In the genomic region with DNA sequence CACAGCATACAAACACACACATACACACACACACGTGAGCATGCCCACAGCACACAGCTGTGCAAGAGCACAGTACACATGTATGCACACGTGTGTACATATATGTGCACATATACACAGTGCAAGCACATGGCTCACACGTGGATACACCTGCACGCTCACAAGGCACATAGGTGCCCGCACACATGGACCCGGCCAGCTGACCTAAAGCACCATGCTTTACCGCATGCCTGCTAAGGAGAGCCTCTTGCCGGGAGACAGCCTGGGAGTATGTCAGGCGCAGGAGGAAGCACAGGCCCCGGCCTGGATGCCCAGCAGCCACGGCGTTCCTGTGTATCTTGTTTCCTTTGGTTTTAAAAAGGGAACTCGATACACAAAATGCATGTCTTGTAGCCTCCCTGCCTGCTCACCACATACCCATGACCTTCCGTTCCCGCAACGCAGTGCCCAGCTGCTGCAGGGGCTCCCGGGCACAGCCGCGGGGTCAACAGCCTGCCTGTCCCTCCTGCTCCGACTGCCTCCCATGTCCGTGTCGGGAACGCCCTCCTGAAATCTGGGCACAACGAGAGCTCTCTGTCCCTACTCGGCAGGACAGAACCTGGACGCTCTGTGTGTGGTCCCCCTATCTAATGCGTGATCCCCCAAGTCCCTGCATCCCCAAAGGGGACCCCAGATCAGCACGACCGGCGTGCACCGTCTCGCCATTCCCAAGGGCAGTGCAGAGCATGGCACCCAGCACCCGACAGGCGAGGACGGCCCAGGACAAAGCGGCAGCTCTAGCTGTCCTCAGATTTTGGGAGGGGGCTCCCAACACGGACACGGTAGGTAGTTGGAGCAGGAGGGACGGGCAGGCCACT, we compare ENCODE assay signal across 10 cellular contexts. TPM values are rescaled to one million over a fixed set of nuclear protein-coding genes. Genes with fewer than 3 reads are reported as not detected.
A peak's percentile ranks its signal among the peaks of the same experiment; 100 is the strongest.
DNase-seq lines count a peak whose midpoint lies in the region; ATAC-seq, FAIRE-seq and TF ChIP-seq lines count a peak whose summit lies in the region.
"Had no signal": no experiment of that assay in that cellular context is flagged by ENCODE, and none has a peak within 500 bp of the region (broad histone marks: within the 10 kb centered on the region; RNA-seq: fewer than 3 reads in every experiment).

No MANE protein-coding gene starts in this region.

- intact Hi-C loops in left ventricle myocardium inferior (cut with micrococcal nuclease): no loop called here
- intact Hi-C loops in left cardiac atrium (cut with DNase I): no loop called here
- intact Hi-C loops in GM12878 (cut with micrococcal nuclease; ENCODE audit: unreplicated experiment): no loop called here
- intact Hi-C loops in upper lobe of right lung (cut with DNase I): no loop called here

- in situ Hi-C loops in GM12878 (cut with MboI): no loop called here

- no peak for TF ChIP-seq EP300 in GM12878 (IDR thresholded peaks at IDR 0.05; ENCODE audit: borderline replicate concordance in 1 of 2, control insufficient read depth in 1 of 2, low read depth in 2 of 2, low read length in 2 of 2)

- no TSS peak for BruUV-seq in GM12878 (replicated peaks; lab: Mats Ljungman, UMichigan)

- 35% methylated on average over 39 of the region's 39 CpGs for WGBS in GM12878 (ENCODE audit: insufficient coverage, insufficient replicate concordance, low lambda C conversion rate, missing lambda C conversion rate)

- RAD21 ChIA-PET in GM12878 (lab: Charles Lee; ENCODE audit: unreplicated experiment): interaction anchor here (1.0 to 5.6 kb wide), 5 partner anchors 9 to 31 kb away, joined by 3 to 78 read pairs (median 6); no protein-coding TSS in a partner anchor

- H2AFZ ChIP-seq in GM12878 (ENCODE audit: control insufficient read depth, low read depth, low read length): no peak overlapping the region

- DNase-seq in left ventricle myocardium inferior: no peak
- no peak for DNase-seq in left cardiac atrium
- DNase-seq in GM12878 (ENCODE audit: low read depth, low spot score): no peak
- peak; percentile 37 for DNase-seq in medulla oblongata (ENCODE audit: extremely low spot score)
- no peak for DNase-seq in upper lobe of right lung
- DNase-seq in activated effector memory CD4-positive, alpha-beta T cell treated with anti-CD3 and anti-CD28 coated beads, Interleukin-2, amount 50 U/mL, for 16 hours: no peak
- DNase-seq in stimulated activated CD4-positive, alpha-beta T cell treated with anti-CD3 and anti-CD28 coated beads, Interleukin-2, amount 100 ng/mL, for 24 hours: no peak
- no peak for DNase-seq in omental fat pad (ENCODE audit: low spot score)
- DNase-seq: activated CD4-positive, alpha-beta T cell treated with anti-CD3 and anti-CD28 coated beads for 1 hour had no signal

- ATAC-seq in left cardiac atrium (no peak), GM12878 (no peak), upper lobe of right lung (no peak), omental fat pad (ENCODE audit: low FRiP score) (no peak)

- FAIRE-seq in GM12878 (lab: Jason Lieb, UNC): no peak

- H3K79me2 ChIP-seq in GM12878 (ENCODE audit: control insufficient read depth, insufficient read depth, low read length): peaks cover 2% of the 10 kb centered on the region; the same call in 1 of the 2 replicates

- H3K4me3 ChIP-seq in left ventricle myocardium inferior: peak overlapping the region; percentile 93
- H3K4me3 ChIP-seq in GM12878: peak overlapping the region; percentile 4; the same call in 1 of the 2 replicates
- peak overlapping the region; percentile 5 for H3K4me3 ChIP-seq in upper lobe of right lung

- H3K9ac ChIP-seq in GM12878 (ENCODE audit: control insufficient read depth, insufficient read depth, low read length): no peak overlapping the region

- H3K36me3 ChIP-seq in left ventricle myocardium inferior (no peaks in the 10 kb centered on the region), GM12878 (ENCODE audit: control insufficient read depth in 2 of 2, insufficient read depth in 2 of 2, low read length in 1 of 2) (no peaks in the 10 kb centered on the region), upper lobe of right lung (no peaks in the 10 kb centered on the region)
- H3K36me3 ChIP-seq: breast epithelium had no signal

- H3K27me3 ChIP-seq in left ventricle myocardium inferior (ENCODE audit: low read depth) (no peaks in the 10 kb centered on the region), GM12878 (replicated peaks in 1 of 2; ENCODE audit: control insufficient read depth in 2 of 2, insufficient read depth in 2 of 2, low read length in 1 of 2) (peaks cover 0 to under 1% of the 10 kb centered on the region in 2 experiments; a peak in 3 of 4 replicates), upper lobe of right lung (no peaks in the 10 kb centered on the region)
- H3K27me3 ChIP-seq: breast epithelium had no signal

- H4K20me1 ChIP-seq in GM12878 (ENCODE audit: control insufficient read depth, insufficient read depth): no peaks in the 10 kb centered on the region

- H3K9me3 ChIP-seq in left ventricle myocardium inferior (replicated peaks): no peaks in the 10 kb centered on the region
- H3K9me3 ChIP-seq in GM12878 (replicated peaks; ENCODE audit: control insufficient read depth, insufficient read depth, low read length): no peaks in the 10 kb centered on the region
- no peaks in the 10 kb centered on the region for H3K9me3 ChIP-seq in upper lobe of right lung
- H3K9me3 ChIP-seq: breast epithelium had no signal

- H3K4me1 ChIP-seq in left ventricle myocardium inferior (peaks cover 88% of the 10 kb centered on the region), GM12878 (ENCODE audit: control insufficient read depth, insufficient read depth, low read length) (no peaks in the 10 kb centered on the region), upper lobe of right lung (peaks cover 64% of the 10 kb centered on the region)

- POLR2A ChIA-PET in GM12878 (lab: Charles Lee): interaction anchor here (0.6 to 3.0 kb wide), 3 partner anchors 19 to 26 kb away, joined by 3 to 32 read pairs (median 3); no protein-coding TSS in a partner anchor

- TF ChIP-seq POLR2A in GM12878 (IDR thresholded peaks at IDR 0.05; ENCODE audit: low read depth, low read length): no peak

- H3K4me2 ChIP-seq in GM12878 (ENCODE audit: control insufficient read depth, insufficient read depth): peak overlapping the region; percentile 2; the same call in 1 of the 2 replicates

- CTCF ChIA-PET in GM12878 (lab: Yijun Ruan, JAX): interaction anchor here (1.1 to 3.7 kb wide), 7 partner anchors 9 to 123 kb away, joined by 3 to 13 read pairs (median 7); no protein-coding TSS in a partner anchor

- TF ChIP-seq RAD21 in GM12878 (IDR thresholded peaks at IDR 0.05; ENCODE audit: insufficient read depth, low read depth, low read length): no peak

- TF ChIP-seq CTCF in left ventricle myocardium inferior (IDR thresholded peaks at IDR 0.05; ENCODE audit: borderline replicate concordance) (no peak), GM12878 (IDR thresholded peaks at IDR 0.05 in 2 of 3, conservative IDR thresholded peaks at IDR 0.05 in 1 of 3; ENCODE audit: control insufficient read depth in 2 of 3, extremely low read depth in 1 of 3, insufficient read depth in 1 of 3, low read depth in 3 of 3, low read length in 3 of 3) (no peak), upper lobe of right lung (IDR thresholded peaks at IDR 0.05) (no peak), omental fat pad (IDR thresholded peaks at IDR 0.05) (no peak)

- H3K27ac ChIP-seq in left ventricle myocardium inferior (replicated peaks) (peak overlapping the region; percentile 98), GM12878 (ENCODE audit: control insufficient read depth, insufficient read depth) (no peak overlapping the region), upper lobe of right lung (peak overlapping the region; percentile 42)

- SMC1A ChIA-PET in GM12878 (lab: Charles Lee; ENCODE audit: uncharacterized antibody, unreplicated experiment): interaction anchor here (0.9 to 3.0 kb wide), 5 partner anchors 10 to 32 kb away, joined by 3 to 16 read pairs (median 6); no protein-coding TSS in a partner anchor

TF ChIP-seq in GM12878, 131 proteins besides CTCF, POLR2A, EP300 and RAD21 (continues in another document):
- TF ChIP-seq EGR1 (IDR thresholded peaks at IDR 0.05; ENCODE audit: borderline replicate concordance in 1 of 2, low read depth in 2 of 2, low read length in 2 of 2): no peak

RNA-seq across cellular contexts. Expression of a gene that starts 3.6 kb away (rescaled TPM):
- 140 TPM for total RNA-seq in left ventricle myocardium inferior
- total RNA-seq in left cardiac atrium: 10 to 100 TPM; 53.7 to 54.1 TPM
- 70.0 and 82.8 TPM in 2 replicates for total RNA-seq in GM12878 (2013; cell fraction: nucleolus; rRNA removed)
- total RNA-seq in GM12878 (2014; rRNA removed): 3.5 and 5.0 TPM in 2 replicates
- total RNA-seq in GM12878 (2014; rRNA removed; fragmentation: Illumina TruSeq; extraction: Trizol): 2.1 and 3.0 TPM in 2 replicates
- 10.0 and 11.5 TPM in 2 replicates for total RNA-seq in GM12878 (2021)
- 1.6 TPM for polyA plus RNA-seq in GM12878 (2011; ENCODE audit: low read depth)
- polyA plus RNA-seq in GM12878 (2011; rRNA removed): 1.5 and 2.8 TPM in 2 replicates
- 3.4 TPM in 2 replicates for polyA plus RNA-seq in GM12878 (2011; cell fraction: cytosol; rRNA removed)
- 38.8 and 41.9 TPM in 2 replicates for polyA plus RNA-seq in GM12878 (2011; cell fraction: nucleus; rRNA removed)
- 4.5 and 4.6 TPM in 2 replicates for polyA plus RNA-seq in GM12878 (2012)
- polyA plus RNA-seq in GM12878 (2014; fragmentation: Illumina TruSeq; extraction: Trizol): 0.78 and 2.9 TPM in 2 replicates
- under 1 TPM; 0.10 to 0.29 TPM for polyA plus RNA-seq in GM12878 (2014; fragmentation: Nextera tagmentation; extraction: Ambion mirVana)
- polyA plus RNA-seq in GM12878 (2014; rRNA removed): 5.0 and 7.4 TPM in 2 replicates
- 1 to 10 TPM; 2.3 to 3.2 TPM for polyA plus RNA-seq in GM12878 (2016; fragmentation: Nextera tagmentation; extraction: Ambion mirVana)
- 3.1 and 6.2 TPM in 2 replicates for polyA minus RNA-seq in GM12878 (2011; rRNA and poly(A)+ RNA removed)
- polyA minus RNA-seq in GM12878 (2011; cell fraction: cytosol; rRNA and poly(A)+ RNA removed): 4.4 and 4.9 TPM in 2 replicates
- polyA minus RNA-seq in GM12878 (2011; cell fraction: nucleus; rRNA and poly(A)+ RNA removed): 9.4 and 11.5 TPM in 2 replicates
- 49.6 TPM for total RNA-seq in upper lobe of right lung
- total RNA-seq in omental fat pad: 10 to 100 TPM; 17.2 to 39.0 (median 27.5) TPM

Comparison
In these comparisons a context has a peak if more than half of its experiments do, and no peak if none do; other contexts are left out.
1. H3K4me3 ChIP-seq: peak in every context shown above with its lines; median percentile 93 in left ventricle myocardium inferior; 5 in upper lobe of right lung; 4 in GM12878.